15 cellular contexts compared by ENCODE assay signal in genomic region chr10:72503241-72503640, GRCh38.
DNase-seq lines count a peak whose midpoint lies in the region; ATAC-seq and TF ChIP-seq lines count a peak whose summit lies in the region.
"Had no signal": no experiment of that assay in that cellular context is flagged by ENCODE, and none has a peak within 500 bp of the region (broad histone marks: within the 10 kb centered on the region; RNA-seq: fewer than 3 reads in every experiment).

No MANE protein-coding gene starts in this region.

- ATAC-seq in GM18868 (IDR thresholded peaks at IDR 0.05; ENCODE audit: unreplicated experiment) = no peak
- ATAC-seq: stimulated activated naive CD8-positive, alpha-beta T cell treated with anti-CD3 and anti-CD28 coated beads, Interleukin-15, Interleukin-2, amounts not matched to agents 100 U/mL and 50 U/mL, for 24 hours had no signal

- POLR2A ChIA-PET in MCF 10A (lab: Yijun Ruan, JAX) = interaction anchor here (0.7 kb wide), 1 partner anchor 9 kb away, joined by 3 read pairs; no protein-coding TSS in a partner anchor

- no peaks in the 10 kb centered on the region for H3K4me1 ChIP-seq in breast epithelium

- TF ChIP-seq POLR2A in breast epithelium (IDR thresholded peaks at IDR 0.05) = no peak

- H3K27me3 Mint-ChIP-seq in MCF 10A (ENCODE audit: insufficient read depth, unreplicated experiment) = no peaks in the 10 kb centered on the region
- H3K27me3 Mint-ChIP-seq: brain had no signal

- H3K9me3 ChIP-seq in breast epithelium = peaks cover 0 to 4% of the 10 kb centered on the region in 2 donors
- H3K9me3 ChIP-seq: ovary had no signal

- intact Hi-C loops in MCF 10A (cut with micrococcal nuclease) (no loop called here), breast epithelium (cut with DNase I; ENCODE audit: low total_unique reads) (no loop called here)

- H3K36me3 Mint-ChIP-seq in MCF 10A (ENCODE audit: insufficient read depth, unreplicated experiment) = peaks cover 4% of the 10 kb centered on the region

- no TSS peak for BruUV-seq in MCF 10A (replicated peaks; lab: Mats Ljungman, UMichigan)

- H3K9me3 Mint-ChIP-seq in MCF 10A (ENCODE audit: unreplicated experiment) = no peaks in the 10 kb centered on the region

- CTCF ChIA-PET in MCF 10A (lab: Yijun Ruan, JAX) = interaction anchor here (0.7 kb wide), 1 partner anchor 173 kb away, joined by 4 read pairs; no protein-coding TSS in a partner anchor

- no peak overlapping the region for H3K4me3 Mint-ChIP-seq in MCF 10A (ENCODE audit: unreplicated experiment)
- H3K4me3 Mint-ChIP-seq: brain had no signal

- no peaks in the 10 kb centered on the region for H3K27me3 ChIP-seq in breast epithelium
- H3K27me3 ChIP-seq: ovary had no signal

- H3K4me1 Mint-ChIP-seq in MCF 10A (ENCODE audit: insufficient read depth, unreplicated experiment) = no peaks in the 10 kb centered on the region

- H3K27ac Mint-ChIP-seq in MCF 10A (ENCODE audit: low read depth, unreplicated experiment) = no peak overlapping the region
- H3K27ac Mint-ChIP-seq: brain had no signal

- DNase-seq in MCF 10A (ENCODE audit: unreplicated experiment) (peak; percentile 13), breast epithelium (ENCODE audit: low spot score in 2 of 2) (no peak), SKM-1 treated with dmso at 0.1 percent for 144 hours (lab: John Stamatoyannopoulos, UW; ENCODE audit: unreplicated experiment) (peak; percentile 44), fibroblast of villous mesenchyme (ENCODE audit: low read depth) (peak; percentile 76), stromal cell of bone marrow (ENCODE audit: low read depth) (peak; percentile 54), SW480 (ENCODE audit: low spot score) (no peak)
- DNase-seq in central memory CD4-positive, alpha-beta T cell = no peak
- DNase-seq: kidney glomerular epithelial cell; NCI-H2081; ovary; PC-9; stimulated activated naive CD8-positive, alpha-beta T cell treated with anti-CD3 and anti-CD28 coated beads, Interleukin-15, Interleukin-2, amounts not matched to agents 100 U/mL and 50 U/mL, for 24 hours had no signal

- TF ChIP-seq CTCF in MCF 10A (IDR thresholded peaks at IDR 0.05; ENCODE audit: unreplicated experiment) (no peak), breast epithelium (IDR thresholded peaks at IDR 0.05) (no peak), fibroblast of villous mesenchyme (IDR thresholded peaks at IDR 0.05; ENCODE audit: insufficient read depth, low read depth, low read length) (no peak)

- H3K4me3 ChIP-seq in breast epithelium (no peak overlapping the region), fibroblast of villous mesenchyme (ENCODE audit: low read depth, low read length) (no peak overlapping the region)
- H3K4me3 ChIP-seq: ovary, PC-9 had no signal

- no peak overlapping the region for H3K27ac ChIP-seq in breast epithelium
- H3K27ac ChIP-seq: 22Rv1, ovary, PC-9 had no signal

- no peaks in the 10 kb centered on the region for H3K36me3 ChIP-seq in breast epithelium
- H3K36me3 ChIP-seq: ovary had no signal

Comparison
In these comparisons a context has a peak if more than half of its experiments do, and no peak if none do; other contexts are left out.
1. DNase-seq: peak in MCF 10A (single experiment), SKM-1 treated with dmso at 0.1 percent for 144 hours (single experiment), fibroblast of villous mesenchyme (single experiment) and stromal cell of bone marrow (single experiment); none in breast epithelium (0 of 2), SW480 (single experiment) and central memory CD4-positive, alpha-beta T cell (single experiment).